In the genomic region with DNA sequence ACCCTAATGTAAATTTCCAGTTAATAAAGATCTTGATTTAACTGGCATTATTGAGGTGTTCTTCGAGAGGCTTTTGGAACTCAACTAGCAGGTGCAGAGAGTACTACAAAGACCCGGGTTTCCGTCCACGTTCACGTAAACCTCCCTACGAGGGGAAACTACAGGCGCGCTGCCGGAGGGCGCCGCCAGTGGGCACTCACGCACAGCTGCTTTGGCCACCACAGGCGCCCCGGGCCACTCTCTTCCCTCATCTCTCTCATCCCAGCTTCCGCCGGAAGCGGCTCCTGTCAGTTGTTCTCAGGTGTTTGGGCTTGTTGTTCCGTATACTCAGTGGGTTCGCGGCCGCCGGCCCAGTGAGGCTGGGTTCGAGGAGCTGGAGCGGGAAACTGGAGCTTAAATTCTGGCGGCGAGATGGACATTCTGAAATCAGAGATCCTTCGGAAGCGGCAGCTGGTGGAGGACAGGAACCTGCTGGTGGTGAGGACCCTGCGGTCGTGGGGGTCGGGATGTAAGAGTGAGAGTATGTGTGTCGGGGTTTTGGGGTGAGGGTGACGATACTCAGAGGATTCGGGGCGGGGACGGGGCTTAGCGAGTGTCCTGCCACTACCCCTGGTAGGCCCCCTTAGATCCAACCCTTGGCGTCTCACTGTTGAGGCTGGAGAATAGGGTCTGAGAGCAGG, we compare ENCODE assay signal across 8 cellular contexts. TPM values are rescaled to one million over a fixed set of nuclear protein-coding genes. Genes with fewer than 3 reads are reported as not detected.
DNase-seq lines count a peak whose midpoint lies in the region; ATAC-seq and TF ChIP-seq lines count a peak whose summit lies in the region.

A gene with protein sequence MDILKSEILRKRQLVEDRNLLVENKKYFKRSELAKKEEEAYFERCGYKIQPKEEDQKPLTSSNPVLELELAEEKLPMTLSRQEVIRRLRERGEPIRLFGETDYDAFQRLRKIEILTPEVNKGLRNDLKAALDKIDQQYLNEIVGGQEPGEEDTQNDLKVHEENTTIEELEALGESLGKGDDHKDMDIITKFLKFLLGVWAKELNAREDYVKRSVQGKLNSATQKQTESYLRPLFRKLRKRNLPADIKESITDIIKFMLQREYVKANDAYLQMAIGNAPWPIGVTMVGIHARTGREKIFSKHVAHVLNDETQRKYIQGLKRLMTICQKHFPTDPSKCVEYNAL (plus strand): TSS at position 290 of the 680 bp plus-strand sequence. CDS start 122 bp downstream, at position 412.

- H3K27ac ChIP-seq in ovary, result no peak within 1 kb of the TSS
- peak within 1 kb of the TSS in 2 of 3 donors; percentile 39 to 63 for H3K27ac ChIP-seq in thyroid gland

- DNase-seq in NCI-H1417 (lab: John Stamatoyannopoulos, UW), result peak; percentile 86 to 93 (median 86)
- DNase-seq in SW 1271 (lab: John Stamatoyannopoulos, UW), result peak; percentile 72 to 91
- DNase-seq in activated naive CD8-positive, alpha-beta T cell treated with anti-CD3 and anti-CD28 coated beads, Interleukin-2, amount 50 U/mL, for 16 hours (ENCODE audit: low read depth, low spot score), result peak; percentile 90
- DNase-seq in Right ventricle myocardium inferior (ENCODE audit: missing footprints), result peak; percentile 97
- DNase-seq in ovary, result peak; percentile 86 to 94 (median 89)
- peak; percentile 94 to 96 for DNase-seq in thyroid gland

- peak; percentile 99 for ATAC-seq in HG02763 (IDR thresholded peaks at IDR 0.05; ENCODE audit: unreplicated experiment)
- ATAC-seq in Right ventricle myocardium inferior, result peak; percentile 100

- TF ChIP-seq CTCF in GM12874 (IDR thresholded peaks at IDR 0.05; ENCODE audit: insufficient read depth, low read depth, low read length) (peak; percentile 99), ovary (IDR thresholded peaks at IDR 0.05) (peak; percentile 77 to 95 (median 87)), thyroid gland (IDR thresholded peaks at IDR 0.05) (peak; percentile 87 to 99 (median 93))

- H3K4me1 ChIP-seq in ovary (ENCODE audit: insufficient read depth), result peaks cover 10% of the 10 kb centered on the region
- H3K4me1 ChIP-seq in thyroid gland, result peaks cover 10 to 16% of the 10 kb centered on the region in 2 donors

- TF ChIP-seq POLR2A in ovary (IDR thresholded peaks at IDR 0.05) (no peak), thyroid gland (IDR thresholded peaks at IDR 0.05) (peak in 1 of 2 donors; percentile 43)

- TF ChIP-seq EP300 in ovary (IDR thresholded peaks at IDR 0.05), result no peak

- no peaks in the 10 kb centered on the region for H3K9me3 ChIP-seq in ovary
- H3K9me3 ChIP-seq in thyroid gland, result no peaks in the 10 kb centered on the region

- H3K27me3 ChIP-seq in ovary (no peaks in the 10 kb centered on the region), thyroid gland (no peaks in the 10 kb centered on the region)

- H3K36me3 ChIP-seq in ovary (no peaks in the 10 kb centered on the region), thyroid gland (no peaks in the 10 kb centered on the region)

- 0 to 1% (median 1%) methylated on average over 38 of the region's 38 CpGs for WGBS in ovary, 3 donors
- 0 to 1% methylated on average over 22 to 38 of the region's 38 CpGs for WGBS in thyroid gland, 2 donors

- intact Hi-C loops in Right ventricle myocardium inferior (cut with DNase I) (loop anchor here (5.0 kb wide), 1 partner anchor 215 kb away; no protein-coding TSS in a partner anchor), ovary (cut with DNase I) (no loop called here), thyroid gland (cut with DNase I) (no loop called here)

- H3K4me3 ChIP-seq in ovary, result peak within 1 kb of the TSS; percentile 86
- H3K4me3 ChIP-seq in thyroid gland (replicated peaks in 1 of 3), result peak within 1 kb of the TSS; percentile 57 to 81 (median 79)

RNA-seq across cellular contexts. Expression of the gene that starts here (rescaled TPM):
- 13.9 TPM for total RNA-seq in Right ventricle myocardium inferior
- total RNA-seq in ovary, result 10 to 100 TPM; 16.7 to 22.4 (median 20.1) TPM
- polyA plus RNA-seq in ovary, result 10 to 100 TPM; 13.0 to 17.7 TPM
- total RNA-seq in thyroid gland, result 10 to 100 TPM; 38.1 to 58.8 (median 48.5) TPM

Comparison
In these comparisons a context has a peak if more than half of its experiments do, and no peak if none do; other contexts are left out.
1. H3K27ac ChIP-seq: peak in thyroid gland (2 of 3); none in ovary (0 of 2).
2. Peak in every context shown above with its lines, with median percentiles within 50 percentile points of each other: CTCF ChIP-seq and DNase-seq.